12 cellular contexts compared by ENCODE assay signal in genomic region chr3:123522666-123523412, GRCh38.
A peak's percentile ranks its signal among the peaks of the same experiment; 100 is the strongest.
DNase-seq lines count a peak whose midpoint lies in the region; ATAC-seq, FAIRE-seq and TF ChIP-seq lines count a peak whose summit lies in the region.
"Had no signal": no experiment of that assay in that cellular context is flagged by ENCODE, and none has a peak within 500 bp of the region (broad histone marks: within the 10 kb centered on the region; RNA-seq: fewer than 3 reads in every experiment).

No MANE protein-coding gene starts in this region.

- no peak overlapping the region for H3K27ac ChIP-seq in upper lobe of left lung

- no peaks in the 10 kb centered on the region for H3K9me3 ChIP-seq in upper lobe of left lung

- H3K4me3 Mint-ChIP-seq in activated T-helper 17 cell treated with anti-CD3 and anti-CD28 coated beads, Interleukin-2, amount 50 U/mL, for 72 hours = no peak overlapping the region
- peak overlapping the region in 3 of 5 donors; percentile 12 to 41 (median 30) for H3K4me3 Mint-ChIP-seq in immature natural killer cell

- peaks cover 4 to 27% (median 5%) of the 10 kb centered on the region in 4 donors for H3K36me3 ChIP-seq in upper lobe of left lung

- peak overlapping the region; percentile 74 to 89 for H3K27ac Mint-ChIP-seq in activated naive CD4-positive, alpha-beta T cell treated with anti-CD3 and anti-CD28 coated beads, Interleukin-2, amount 50 U/mL, for 72 hours
- H3K27ac Mint-ChIP-seq in activated T-helper 17 cell treated with anti-CD3 and anti-CD28 coated beads, Interleukin-2, amount 50 U/mL, for 72 hours = peak overlapping the region; percentile 51
- peak overlapping the region; percentile 12 to 89 (median 46) for H3K27ac Mint-ChIP-seq in immature natural killer cell

- WGBS in upper lobe of left lung, 2 donors = 50 to 68% methylated on average over 14 of the region's 14 CpGs

- no peak for DNase-seq in activated naive CD4-positive, alpha-beta T cell treated with anti-CD3 and anti-CD28 coated beads, Interleukin-2, amount 50 U/mL, for 72 hours (ENCODE audit: low spot score in 2 of 2)
- no peak for DNase-seq in activated naive CD4-positive, alpha-beta T cell treated with anti-CD3 and anti-CD28 coated beads, Interleukin-2, amount 50 U/mL, for 16 hours
- peak in 1 of 3 donors; percentile 3 for DNase-seq in immature natural killer cell
- peak in 1 of 2 donors; percentile 25 for DNase-seq in upper lobe of left lung
- DNase-seq in frontal cortex (ENCODE audit: low spot score in 2 of 2) = no peak
- DNase-seq in NCI-H128 (lab: John Stamatoyannopoulos, UW; ENCODE audit: unreplicated experiment) = no peak
- DNase-seq: C1 segment of cervical spinal cord, cortex of kidney, NCI-H2171 treated with DMSO at 0.1 percent for 48 hours, SHP77 treated with DMSO at 0.1 percent for 48 hours had no signal

- H3K27me3 ChIP-seq in upper lobe of left lung = no peaks in the 10 kb centered on the region

- no peaks in the 10 kb centered on the region for H3K27me3 Mint-ChIP-seq in activated T-helper 17 cell treated with anti-CD3 and anti-CD28 coated beads, Interleukin-2, amount 50 U/mL, for 72 hours
- no peaks in the 10 kb centered on the region for H3K27me3 Mint-ChIP-seq in immature natural killer cell (ENCODE audit: low read depth in 3 of 3)

- no peak overlapping the region for H3K4me3 ChIP-seq in upper lobe of left lung

- no peak for TF ChIP-seq CTCF in upper lobe of left lung (IDR thresholded peaks at IDR 0.05)

- TF ChIP-seq POLR2A in upper lobe of left lung (IDR thresholded peaks at IDR 0.05) = no peak

- TF ChIP-seq EP300 in upper lobe of left lung (IDR thresholded peaks at IDR 0.05) = no peak

- no peaks in the 10 kb centered on the region for H3K9me3 Mint-ChIP-seq in activated naive CD4-positive, alpha-beta T cell treated with anti-CD3 and anti-CD28 coated beads, Interleukin-2, amount 50 U/mL, for 72 hours
- H3K9me3 Mint-ChIP-seq in activated T-helper 17 cell treated with anti-CD3 and anti-CD28 coated beads, Interleukin-2, amount 50 U/mL, for 72 hours = no peaks in the 10 kb centered on the region
- no peaks in the 10 kb centered on the region for H3K9me3 Mint-ChIP-seq in immature natural killer cell

- ATAC-seq in activated naive CD4-positive, alpha-beta T cell treated with anti-CD3 and anti-CD28 coated beads, Interleukin-2, amount 50 U/mL, for 72 hours = peak in 1 of 2 donors; percentile 28
- ATAC-seq in activated T-helper 17 cell treated with anti-CD3 and anti-CD28 coated beads, Interleukin-2, amount 50 U/mL, for 72 hours (replicated peaks) = no peak
- ATAC-seq in upper lobe of left lung (ENCODE audit: low FRiP score in 2 of 2) (peak; percentile 51 to 73), HG03342 (IDR thresholded peaks at IDR 0.05; ENCODE audit: unreplicated experiment) (no peak)

- no peak for FAIRE-seq in frontal cortex (lab: Jason Lieb, UNC)

- peaks cover 0 to 5% (median 2%) of the 10 kb centered on the region in 4 donors for H3K4me1 ChIP-seq in upper lobe of left lung

- H3K36me3 Mint-ChIP-seq in activated naive CD4-positive, alpha-beta T cell treated with anti-CD3 and anti-CD28 coated beads, Interleukin-2, amount 50 U/mL, for 72 hours = peaks cover 5 to 13% of the 10 kb centered on the region in 2 donors
- peaks cover 55% of the 10 kb centered on the region for H3K36me3 Mint-ChIP-seq in activated T-helper 17 cell treated with anti-CD3 and anti-CD28 coated beads, Interleukin-2, amount 50 U/mL, for 72 hours (ENCODE audit: low read depth)
- H3K36me3 Mint-ChIP-seq in immature natural killer cell = peaks cover 18 to 42% (median 22%) of the 10 kb centered on the region in 3 donors

- H3K4me1 Mint-ChIP-seq in activated T-helper 17 cell treated with anti-CD3 and anti-CD28 coated beads, Interleukin-2, amount 50 U/mL, for 72 hours = peaks cover 17% of the 10 kb centered on the region
- peaks cover 46 to 71% of the 10 kb centered on the region in 2 donors for H3K4me1 Mint-ChIP-seq in immature natural killer cell

Comparison
In these comparisons a context has a peak if more than half of its experiments do, and no peak if none do; other contexts are left out.
1. ATAC-seq: peak in upper lobe of left lung (2 of 2); none in activated T-helper 17 cell treated with anti-CD3 and anti-CD28 coated beads, Interleukin-2, amount 50 U/mL, for 72 hours (single experiment) and HG03342 (single experiment).
2. Peak in every context shown above with its lines, with median percentiles within 50 percentile points of each other: H3K27ac Mint-ChIP-seq.